Comparison of ENCODE assay signal across 28 cellular contexts in genomic region chr6:130203370-130203769, GRCh38. TPM values are rescaled to one million over a fixed set of nuclear protein-coding genes. Genes with fewer than 3 reads are reported as not detected.
DNase-seq lines count a peak whose midpoint lies in the region; ATAC-seq and TF ChIP-seq lines count a peak whose summit lies in the region.
"Had no signal": no experiment of that assay in that cellular context is flagged by ENCODE, and none has a peak within 500 bp of the region (broad histone marks: within the 10 kb centered on the region; RNA-seq: fewer than 3 reads in every experiment).

No MANE protein-coding gene starts in this region.

- H3K36me3 Mint-ChIP-seq in activated CD4-positive, alpha-beta T cell treated with anti-CD3 and anti-CD28 coated beads for 36 hours (ENCODE audit: low read depth): peaks cover 29% of the 10 kb centered on the region
- peaks cover 31% of the 10 kb centered on the region for H3K36me3 Mint-ChIP-seq in GM23338 (ENCODE audit: low read depth)
- peaks cover 71% of the 10 kb centered on the region for H3K36me3 Mint-ChIP-seq in activated T-helper 1 cell treated with anti-CD3 and anti-CD28 coated beads, Interleukin-12 subunit alpha, Interleukin-12 subunit beta, Interleukin-2, Interleukin-4 antibody, amounts not matched to agents 30 ng/mL and 10 ng/mL and 1 ng/mL, durations not matched to agents 14 hours and 24 hours and 36 hours (ENCODE audit: low read depth)
- H3K36me3 Mint-ChIP-seq in stimulated activated effector memory CD8-positive, alpha-beta T cell treated with anti-CD3 and anti-CD28 coated beads, Interleukin-12 subunit alpha, Interleukin-12 subunit beta, amount 100 ng/mL, for 72 hours: peaks cover 61% of the 10 kb centered on the region

- no peaks in the 10 kb centered on the region for H3K27me3 Mint-ChIP-seq in activated CD4-positive, alpha-beta T cell treated with anti-CD3 and anti-CD28 coated beads for 36 hours
- H3K27me3 Mint-ChIP-seq in GM23338 (ENCODE audit: insufficient read depth, low read depth, poor library complexity): peaks cover 8% of the 10 kb centered on the region
- no peaks in the 10 kb centered on the region for H3K27me3 Mint-ChIP-seq in activated T-helper 1 cell treated with anti-CD3 and anti-CD28 coated beads, Interleukin-12 subunit alpha, Interleukin-12 subunit beta, Interleukin-2, Interleukin-4 antibody, amounts not matched to agents 30 ng/mL and 10 ng/mL and 1 ng/mL, durations not matched to agents 14 hours and 24 hours and 36 hours (ENCODE audit: insufficient read depth)

- ATAC-seq in activated CD4-positive, alpha-beta T cell treated with anti-CD3 and anti-CD28 coated beads for 36 hours: peak; percentile 17
- ATAC-seq in GM23338: no peak
- ATAC-seq in stimulated activated effector memory CD8-positive, alpha-beta T cell treated with anti-CD3 and anti-CD28 coated beads, Interleukin-12 subunit alpha, Interleukin-12 subunit beta, amount 100 ng/mL, for 72 hours: no peak
- ATAC-seq in GM19328 (IDR thresholded peaks at IDR 0.05; ENCODE audit: unreplicated experiment): no peak
- ATAC-seq: HepG2 had no signal

- CTCF ChIA-PET in activated CD4-positive, alpha-beta T cell treated with anti-CD3 and anti-CD28 coated beads for 36 hours (lab: Charles Lee): interaction anchor here (0.8 to 2.2 kb wide), 3 partner anchors 8 to 20 kb away, joined by 3 to 6 read pairs (median 5); partner anchors contain the start of gene SAMD3

- H3K4me1 ChIP-seq in GM23338 (ENCODE audit: insufficient read depth): peaks cover 28% of the 10 kb centered on the region
- H3K4me1 ChIP-seq: Peyer's patch, SJSA1, tibial artery had no signal

- no peak overlapping the region for H3K4me3 ChIP-seq in GM23338
- H3K4me3 ChIP-seq: lung, Peyer's patch, SJSA1, tibial artery had no signal

- no peaks in the 10 kb centered on the region; the same call in 1 of the 2 replicates for H3F3A ChIP-seq in GM23338 (replicated peaks; ENCODE audit: low read depth)

- no peak overlapping the region for H2AFZ ChIP-seq in GM23338

- H3K4me1 Mint-ChIP-seq in activated CD4-positive, alpha-beta T cell treated with anti-CD3 and anti-CD28 coated beads for 36 hours: peaks cover 29% of the 10 kb centered on the region
- peaks cover 29% of the 10 kb centered on the region for H3K4me1 Mint-ChIP-seq in GM23338
- H3K4me1 Mint-ChIP-seq in activated T-helper 1 cell treated with anti-CD3 and anti-CD28 coated beads, Interleukin-12 subunit alpha, Interleukin-12 subunit beta, Interleukin-2, Interleukin-4 antibody, amounts not matched to agents 30 ng/mL and 10 ng/mL and 1 ng/mL, durations not matched to agents 14 hours and 24 hours and 36 hours (ENCODE audit: low read depth): peaks cover 26% of the 10 kb centered on the region
- H3K4me1 Mint-ChIP-seq in stimulated activated effector memory CD8-positive, alpha-beta T cell treated with anti-CD3 and anti-CD28 coated beads, Interleukin-12 subunit alpha, Interleukin-12 subunit beta, amount 100 ng/mL, for 72 hours: peaks cover 73% of the 10 kb centered on the region

- H3K27ac Mint-ChIP-seq in activated CD4-positive, alpha-beta T cell treated with anti-CD3 and anti-CD28 coated beads for 36 hours: no peak overlapping the region
- no peak overlapping the region for H3K27ac Mint-ChIP-seq in GM23338
- H3K27ac Mint-ChIP-seq in activated T-helper 1 cell treated with anti-CD3 and anti-CD28 coated beads, Interleukin-12 subunit alpha, Interleukin-12 subunit beta, Interleukin-2, Interleukin-4 antibody, amounts not matched to agents 30 ng/mL and 10 ng/mL and 1 ng/mL, durations not matched to agents 14 hours and 24 hours and 36 hours: peak overlapping the region; percentile 21
- peak overlapping the region; percentile 82 for H3K27ac Mint-ChIP-seq in stimulated activated effector memory CD8-positive, alpha-beta T cell treated with anti-CD3 and anti-CD28 coated beads, Interleukin-12 subunit alpha, Interleukin-12 subunit beta, amount 100 ng/mL, for 72 hours

- intact Hi-C loops in activated CD4-positive, alpha-beta T cell treated with anti-CD3 and anti-CD28 coated beads for 36 hours (cut with DNase I, micrococcal nuclease): no loop called here
- intact Hi-C loops in activated T-helper 1 cell treated with anti-CD3 and anti-CD28 coated beads, Interleukin-12 subunit alpha, Interleukin-12 subunit beta, Interleukin-2, Interleukin-4 antibody, amounts not matched to agents 30 ng/mL and 10 ng/mL and 1 ng/mL, durations not matched to agents 14 hours and 24 hours and 36 hours (cut with micrococcal nuclease): no loop called here

- peaks cover 2% of the 10 kb centered on the region for H3K9me3 Mint-ChIP-seq in activated CD4-positive, alpha-beta T cell treated with anti-CD3 and anti-CD28 coated beads for 36 hours (ENCODE audit: low read depth)
- peaks cover 11% of the 10 kb centered on the region for H3K9me3 Mint-ChIP-seq in GM23338
- no peaks in the 10 kb centered on the region for H3K9me3 Mint-ChIP-seq in activated T-helper 1 cell treated with anti-CD3 and anti-CD28 coated beads, Interleukin-12 subunit alpha, Interleukin-12 subunit beta, Interleukin-2, Interleukin-4 antibody, amounts not matched to agents 30 ng/mL and 10 ng/mL and 1 ng/mL, durations not matched to agents 14 hours and 24 hours and 36 hours
- H3K9me3 Mint-ChIP-seq in stimulated activated effector memory CD8-positive, alpha-beta T cell treated with anti-CD3 and anti-CD28 coated beads, Interleukin-12 subunit alpha, Interleukin-12 subunit beta, amount 100 ng/mL, for 72 hours: no peaks in the 10 kb centered on the region

- DNase-seq in activated CD4-positive, alpha-beta T cell treated with anti-CD3 and anti-CD28 coated beads for 36 hours: no peak
- no peak for DNase-seq in activated CD4-positive, alpha-beta T cell treated with anti-CD3 and anti-CD28 coated beads for 4 hours
- DNase-seq in GM23338 (ENCODE audit: low spot score) (no peak), NCI-H146 treated with DMSO at 0.1 percent for 48 hours (lab: John Stamatoyannopoulos, UW; ENCODE audit: unreplicated experiment) (no peak), SHP77 (lab: John Stamatoyannopoulos, UW) (no peak)
- no peak for DNase-seq in activated T-helper 1 cell treated with anti-CD3 and anti-CD28 coated beads, Interleukin-12 subunit alpha, Interleukin-12 subunit beta, Interleukin-2, Interleukin-4 antibody, amounts not matched to agents 30 ng/mL and 10 ng/mL and 1 ng/mL, durations not matched to agents 14 hours and 24 hours and 36 hours (ENCODE audit: low spot score)
- no peak for DNase-seq in stimulated activated effector memory CD8-positive, alpha-beta T cell treated with anti-CD3 and anti-CD28 coated beads, Interleukin-12 subunit alpha, Interleukin-12 subunit beta, amount 100 ng/mL, for 72 hours (ENCODE audit: low spot score in 2 of 2)
- DNase-seq: 8988T; activated CD4-positive, alpha-beta T cell treated with anti-CD3 and anti-CD28 coated beads, Interleukin-2, amount 50 U/mL, for 1 hour; activated CD8-positive, alpha-beta memory T cell treated with anti-CD3 and anti-CD28 coated beads, Interleukin-2, amount 50 U/mL, for 48 hours; AML-193; amniotic stem cell; COR-L47; DND-41; kidney glomerular epithelial cell; NCI-H1105; NCI-H2081 treated with DMSO at 0.1 percent for 48 hours; NCI-H510A; Peyer's patch; small intestine; stimulated activated naive CD4-positive, alpha-beta T cell; tibial artery had no signal

- H4K20me1 ChIP-seq in GM23338 (replicated peaks; ENCODE audit: insufficient read depth): no peaks in the 10 kb centered on the region

- no peaks in the 10 kb centered on the region for H3K27me3 ChIP-seq in GM23338 (ENCODE audit: insufficient read depth)
- H3K27me3 ChIP-seq: Peyer's patch, SJSA1, tibial artery had no signal

- no peaks in the 10 kb centered on the region for H3K79me2 ChIP-seq in GM23338 (replicated peaks; ENCODE audit: insufficient read depth)

- no peak for TF ChIP-seq CTCF in GM23338 (conservative IDR thresholded peaks at IDR 0.05; ENCODE audit: low read depth in 2 of 2)

- H3K27ac ChIP-seq in GM23338 (ENCODE audit: low read depth): peak overlapping the region; percentile 83
- H3K27ac ChIP-seq: Peyer's patch, SJSA1, tibial artery had no signal

- POLR2A ChIA-PET in activated CD4-positive, alpha-beta T cell treated with anti-CD3 and anti-CD28 coated beads for 36 hours (lab: Charles Lee): no interaction called here

- no peak overlapping the region for H3K4me3 Mint-ChIP-seq in activated CD4-positive, alpha-beta T cell treated with anti-CD3 and anti-CD28 coated beads for 36 hours
- no peak overlapping the region for H3K4me3 Mint-ChIP-seq in GM23338
- H3K4me3 Mint-ChIP-seq in activated T-helper 1 cell treated with anti-CD3 and anti-CD28 coated beads, Interleukin-12 subunit alpha, Interleukin-12 subunit beta, Interleukin-2, Interleukin-4 antibody, amounts not matched to agents 30 ng/mL and 10 ng/mL and 1 ng/mL, durations not matched to agents 14 hours and 24 hours and 36 hours: no peak overlapping the region
- peak overlapping the region; percentile 53 for H3K4me3 Mint-ChIP-seq in stimulated activated effector memory CD8-positive, alpha-beta T cell treated with anti-CD3 and anti-CD28 coated beads, Interleukin-12 subunit alpha, Interleukin-12 subunit beta, amount 100 ng/mL, for 72 hours

- H3K4me2 ChIP-seq in GM23338: peak overlapping the region; percentile 22; the same call in 1 of the 2 replicates

- H3K9me2 ChIP-seq in GM23338 (ENCODE audit: insufficient read depth): peaks cover 14% of the 10 kb centered on the region

- no peaks in the 10 kb centered on the region for H3K36me3 ChIP-seq in GM23338 (ENCODE audit: insufficient read depth)
- H3K36me3 ChIP-seq: Peyer's patch, SJSA1, tibial artery had no signal

TF ChIP-seq in GM23338, 12 proteins besides CTCF, POLR2A, EP300 and RAD21 (continues in another document):
- no peak for TF ChIP-seq NANOG (IDR thresholded peaks at IDR 0.05; ENCODE audit: borderline replicate concordance)
- TF ChIP-seq JUNB (IDR thresholded peaks at IDR 0.05; ENCODE audit: unreplicated experiment): no peak
- no peak for TF ChIP-seq ETS1 (IDR thresholded peaks at IDR 0.05)
- TF ChIP-seq EZH2phosphoT487 (IDR thresholded peaks at IDR 0.05; ENCODE audit: unreplicated experiment): no peak
- TF ChIP-seq ZNF331 (CRISPR knock-in tag; IDR thresholded peaks at IDR 0.05; ENCODE audit: low read depth): no peak

RNA-seq across cellular contexts. Expression of gene SAMD3, which starts 19.4 kb away (rescaled TPM):
- total RNA-seq in activated CD4-positive, alpha-beta T cell treated with anti-CD3 and anti-CD28 coated beads for 36 hours: 1 to 10 TPM; 1.8 to 2.4 TPM
- total RNA-seq in GM23338 (2014; rRNA removed; shearing (Covaris generic)): 3.8 and 4.9 TPM in 2 replicates
- polyA plus RNA-seq in GM23338 (2016; fragmentation: Nextera tagmentation; extraction: Ambion mirVana): 3.2 and 3.8 TPM in 2 replicates
- 3.1 and 4.6 TPM in 2 replicates for total RNA-seq in activated T-helper 1 cell treated with anti-CD3 and anti-CD28 coated beads, Interleukin-12 subunit alpha, Interleukin-12 subunit beta, Interleukin-2, Interleukin-4 antibody, amounts not matched to agents 30 ng/mL and 10 ng/mL and 1 ng/mL, durations not matched to agents 14 hours and 24 hours and 36 hours
- total RNA-seq: bronchial epithelial cell, HepG2, renal cortical epithelial cell had no signal
- polyA plus RNA-seq: HepG2 had no signal

Comparison
In these comparisons a context has a peak if more than half of its experiments do, and no peak if none do; other contexts are left out.
1. H3K27ac Mint-ChIP-seq: peak in activated T-helper 1 cell treated with anti-CD3 and anti-CD28 coated beads, Interleukin-12 subunit alpha, Interleukin-12 subunit beta, Interleukin-2, Interleukin-4 antibody, amounts not matched to agents 30 ng/mL and 10 ng/mL and 1 ng/mL, durations not matched to agents 14 hours and 24 hours and 36 hours (single experiment) and stimulated activated effector memory CD8-positive, alpha-beta T cell treated with anti-CD3 and anti-CD28 coated beads, Interleukin-12 subunit alpha, Interleukin-12 subunit beta, amount 100 ng/mL, for 72 hours (single experiment); none in activated CD4-positive, alpha-beta T cell treated with anti-CD3 and anti-CD28 coated beads for 36 hours (single experiment) and GM23338 (single experiment).